ENCODE assay signal across 8 cellular contexts in genomic region chr20:33663161-33664084, GRCh38.
A peak's percentile ranks its signal among the peaks of the same experiment; 100 is the strongest.
DNase-seq lines count a peak whose midpoint lies in the region; ATAC-seq and TF ChIP-seq lines count a peak whose summit lies in the region.

No MANE protein-coding gene starts in this region.

- no peak for TF ChIP-seq CTCF in GM13976 (IDR thresholded peaks at IDR 0.05; ENCODE audit: borderline replicate concordance, control extremely low read depth, extremely low read depth, insufficient read depth, missing control alignments)
- no peak for TF ChIP-seq CTCF in choroid plexus epithelial cell (conservative IDR thresholded peaks at IDR 0.05; ENCODE audit: low read depth, low read length)

- H3K27ac ChIP-seq in layer of hippocampus (ENCODE audit: low read depth, low read length) = peak overlapping the region; percentile 92

- DNase-seq in GM13976 (ENCODE audit: low spot score) (peak; percentile 93), NCI-H510A (lab: John Stamatoyannopoulos, UW) (peak; percentile 65), choroid plexus epithelial cell (ENCODE audit: low read depth) (peak; percentile 69)
- peak; percentile 70 to 81 for DNase-seq in activated CD4-positive, alpha-beta T cell treated with anti-CD3 and anti-CD28 coated beads for 4 hours
- DNase-seq in stimulated activated CD4-positive, alpha-beta T cell treated with anti-CD3 and anti-CD28 coated beads, Interleukin-1b, Interleukin-23, amount 100 ng/mL, for 4 hours (ENCODE audit: low read depth in 2 of 2) = peak; percentile 66 to 81

- H3K4me3 ChIP-seq in choroid plexus epithelial cell (ENCODE audit: low read depth, low read length) = peak overlapping the region; percentile 79

- ATAC-seq in HG03045 (IDR thresholded peaks at IDR 0.05; ENCODE audit: unreplicated experiment) (peak; percentile 30), HG02938 (IDR thresholded peaks at IDR 0.05; ENCODE audit: unreplicated experiment) (no peak)

- no peaks in the 10 kb centered on the region for H3K27me3 ChIP-seq in layer of hippocampus (ENCODE audit: control insufficient read depth, insufficient read depth, low read length)

- in situ Hi-C loops in GM13976 (cut with MboI; ENCODE audit: low sequenced_read_pairs, unreplicated experiment) = loop anchor here (10.0 kb wide), 1 partner anchor 209 kb away; no protein-coding TSS in a partner anchor
